21 cellular contexts compared by ENCODE assay signal in genomic region chr14:59037086-59037485, GRCh38.
DNase-seq lines count a peak whose midpoint lies in the region; ATAC-seq and TF ChIP-seq lines count a peak whose summit lies in the region.
"Had no signal": no experiment of that assay in that cellular context is flagged by ENCODE, and none has a peak within 500 bp of the region (broad histone marks: within the 10 kb centered on the region; RNA-seq: fewer than 3 reads in every experiment).

No MANE protein-coding gene starts in this region.

- H3K9me3 ChIP-seq in PC-3 (ENCODE audit: low read length) (no peaks in the 10 kb centered on the region), BE2C (no peaks in the 10 kb centered on the region)
- H3K9me3 ChIP-seq: BLaER1 had no signal

- CTCF ChIA-PET in PC-3 (lab: Charles Lee), result interaction anchor here (0.6 kb wide), 1 partner anchor 406 kb away, joined by 6 read pairs; no protein-coding TSS in a partner anchor
- CTCF ChIA-PET in RWPE1 (lab: Yijun Ruan, JAX), result no interaction called here

- no peaks in the 10 kb centered on the region for H3K79me2 ChIP-seq in PC-3 (ENCODE audit: low read length)

- H3K9me2 ChIP-seq in PC-3 (replicated peaks; ENCODE audit: low read length), result no peaks in the 10 kb centered on the region

- H3K27ac ChIP-seq in PC-3 (ENCODE audit: low read length) (no peak overlapping the region), foreskin keratinocyte (no peak overlapping the region), RWPE1 (no peak overlapping the region)
- H3K27ac ChIP-seq: BLaER1 had no signal

- H3K4me3 Mint-ChIP-seq in T-helper 2 cell treated with Interferon-gamma antibody and Interleukin-4, amounts not matched to agents 5 μg/mL and 100 μg/mL, for 36 hours, result no peak overlapping the region
- H3K4me3 Mint-ChIP-seq: CD14-positive monocyte; CD4-positive, alpha-beta memory T cell; HFFc6 had no signal

- intact Hi-C loops in PC-3 (cut with micrococcal nuclease), result no loop called here

- no peaks in the 10 kb centered on the region for H3F3A ChIP-seq in PC-3 (ENCODE audit: low read length, unreplicated experiment)

- H3K4me3 ChIP-seq in PC-3 (ENCODE audit: low read length) (no peak overlapping the region), epithelial cell of esophagus (ENCODE audit: low read length) (no peak overlapping the region), BE2C (ENCODE audit: low read depth, low read length) (no peak overlapping the region)
- H3K4me3 ChIP-seq: BLaER1 had no signal

- POLR2A ChIA-PET in PC-3 (lab: Charles Lee; ENCODE audit: unreplicated experiment) (no interaction called here), RWPE1 (lab: Yijun Ruan, JAX; ENCODE audit: low non-redundant PET) (no interaction called here)

- H3K4me2 ChIP-seq in PC-3 (ENCODE audit: low read length), result no peak overlapping the region
- H3K4me2 ChIP-seq: BLaER1 had no signal

- H3K4me1 Mint-ChIP-seq in T-helper 2 cell treated with Interferon-gamma antibody and Interleukin-4, amounts not matched to agents 5 μg/mL and 100 μg/mL, for 36 hours (ENCODE audit: low read depth), result no peaks in the 10 kb centered on the region
- H3K4me1 Mint-ChIP-seq: CD14-positive monocyte; CD4-positive, alpha-beta memory T cell had no signal

- H3K27me3 Mint-ChIP-seq in T-helper 2 cell treated with Interferon-gamma antibody and Interleukin-4, amounts not matched to agents 5 μg/mL and 100 μg/mL, for 36 hours (ENCODE audit: low read depth), result peaks cover 2% of the 10 kb centered on the region

- DNase-seq in GM03348 (ENCODE audit: low spot score) (peak; percentile 6), PC-3 (peak; percentile 69), epithelial cell of esophagus (ENCODE audit: low read depth) (peak; percentile 80), foreskin keratinocyte (peak in 1 of 2 donors; percentile 51), midbrain (lab: John Stamatoyannopoulos, UW) (no peak), RWPE1 (ENCODE audit: low spot score) (no peak), BE2C (no peak)
- no peak for DNase-seq in T-helper 2 cell treated with Interferon-gamma antibody and Interleukin-4, amounts not matched to agents 5 μg/mL and 100 μg/mL, for 36 hours (ENCODE audit: low spot score)
- DNase-seq: ACHN; AML-193; CD4-positive, alpha-beta memory T cell; DMS153; DND-41; EL; GOT3; H7; HFFc6; KG1 had no signal

- no peaks in the 10 kb centered on the region for H3K36me3 Mint-ChIP-seq in T-helper 2 cell treated with Interferon-gamma antibody and Interleukin-4, amounts not matched to agents 5 μg/mL and 100 μg/mL, for 36 hours (ENCODE audit: low read depth)
- H3K36me3 Mint-ChIP-seq: CD14-positive monocyte; CD4-positive, alpha-beta memory T cell had no signal

- H4K20me1 ChIP-seq in PC-3 (ENCODE audit: low read length), result no peaks in the 10 kb centered on the region
- H4K20me1 ChIP-seq: BLaER1 had no signal

- no peaks in the 10 kb centered on the region for H3K36me3 ChIP-seq in PC-3 (ENCODE audit: low read depth, low read length)
- no peaks in the 10 kb centered on the region for H3K36me3 ChIP-seq in BE2C
- H3K36me3 ChIP-seq: BLaER1 had no signal

- H3K27ac Mint-ChIP-seq in T-helper 2 cell treated with Interferon-gamma antibody and Interleukin-4, amounts not matched to agents 5 μg/mL and 100 μg/mL, for 36 hours, result no peak overlapping the region
- H3K27ac Mint-ChIP-seq: CD14-positive monocyte; CD4-positive, alpha-beta memory T cell; HFFc6 had no signal

- TF ChIP-seq CTCF in PC-3 (conservative IDR thresholded peaks at IDR 0.05; ENCODE audit: low read depth, low read length), result no peak
- no peak for TF ChIP-seq CTCF in epithelial cell of esophagus (IDR thresholded peaks at IDR 0.05; ENCODE audit: insufficient read depth, low read depth, low read length, missing control alignments)
- TF ChIP-seq CTCF in foreskin keratinocyte (conservative IDR thresholded peaks at IDR 0.05), result no peak
- TF ChIP-seq CTCF in RWPE1 (conservative IDR thresholded peaks at IDR 0.05; ENCODE audit: low read depth), result no peak
- TF ChIP-seq CTCF in BE2C (IDR thresholded peaks at IDR 0.05; ENCODE audit: low read depth, low read length), result no peak

- no peaks in the 10 kb centered on the region for H3K9me3 Mint-ChIP-seq in T-helper 2 cell treated with Interferon-gamma antibody and Interleukin-4, amounts not matched to agents 5 μg/mL and 100 μg/mL, for 36 hours
- H3K9me3 Mint-ChIP-seq: CD14-positive monocyte, HFFc6 had no signal

- ATAC-seq in PC-3, result no peak
- ATAC-seq in foreskin keratinocyte, result peak; percentile 24
- ATAC-seq: HCT116 had no signal

- H2AFZ ChIP-seq in PC-3 (ENCODE audit: low read length), result no peak overlapping the region

- no peak overlapping the region for H3K9ac ChIP-seq in PC-3 (ENCODE audit: low read length)
- H3K9ac ChIP-seq: BLaER1 had no signal

- no TSS peak for BruUV-seq in PC-3 (replicated peaks; lab: Mats Ljungman, UMichigan)

- H3K4me1 ChIP-seq in PC-3 (ENCODE audit: insufficient read depth, low read length) (no peaks in the 10 kb centered on the region; the same call in 1 of the 2 replicates), foreskin keratinocyte (no peaks in the 10 kb centered on the region), BE2C (no peaks in the 10 kb centered on the region)

- peaks cover 41% of the 10 kb centered on the region for H3K27me3 ChIP-seq in PC-3 (ENCODE audit: low read length)
- peaks cover 11% of the 10 kb centered on the region for H3K27me3 ChIP-seq in foreskin keratinocyte
- H3K27me3 ChIP-seq in BE2C, result no peaks in the 10 kb centered on the region
- H3K27me3 ChIP-seq: BLaER1 had no signal

Comparison
In these comparisons a context has a peak if more than half of its experiments do, and no peak if none do; other contexts are left out.
1. DNase-seq: peak in GM03348 (single experiment), PC-3 (single experiment) and epithelial cell of esophagus (single experiment); none in midbrain (single experiment), T-helper 2 cell treated with Interferon-gamma antibody and Interleukin-4, amounts not matched to agents 5 μg/mL and 100 μg/mL, for 36 hours (single experiment), RWPE1 (single experiment) and BE2C (single experiment).